8 cellular contexts compared by ENCODE assay signal in genomic region chr14:90256354-90257131, GRCh38. TPM values are rescaled to one million over a fixed set of nuclear protein-coding genes. Genes with fewer than 3 reads are reported as not detected.
DNase-seq lines count a peak whose midpoint lies in the region; ATAC-seq and TF ChIP-seq lines count a peak whose summit lies in the region.

TSS of gene PSMC1 (plus strand) at chr14:90256553. CDS start at chr14:90256598, 45 bp downstream.

- peaks cover 5% of the 10 kb centered on the region for H3K27me3 Mint-ChIP-seq in T-helper 2 cell treated with Interferon-gamma antibody and Interleukin-4, amounts not matched to agents 5 μg/mL and 100 μg/mL, for 36 hours (ENCODE audit: low read depth)

- H3K36me3 ChIP-seq in ascending aorta (peaks cover 18 to 27% of the 10 kb centered on the region in 2 donors), hepatocyte (replicated peaks; ENCODE audit: insufficient read depth, low read depth) (no peaks in the 10 kb centered on the region)

- H3K79me2 ChIP-seq in hepatocyte = peaks cover 40% of the 10 kb centered on the region

- H3K4me3 Mint-ChIP-seq in T-helper 2 cell treated with Interferon-gamma antibody and Interleukin-4, amounts not matched to agents 5 μg/mL and 100 μg/mL, for 36 hours = peak within 1 kb of the TSS; percentile 99

- DNase-seq in NCI-H1930 (lab: John Stamatoyannopoulos, UW) (peak; percentile 70 to 89), ascending aorta (ENCODE audit: low spot score in 2 of 2) (peak; percentile 63 to 95), hepatocyte (ENCODE audit: low spot score) (peak; percentile 94), renal cortical epithelial cell (ENCODE audit: low read depth) (peak; percentile 89), cortex of kidney (lab: John Stamatoyannopoulos, UW) (no peak)
- peak; percentile 90 for DNase-seq in T-helper 2 cell treated with Interferon-gamma antibody and Interleukin-4, amounts not matched to agents 5 μg/mL and 100 μg/mL, for 36 hours (ENCODE audit: low spot score)

- peaks cover 36% of the 10 kb centered on the region for H3K36me3 Mint-ChIP-seq in T-helper 2 cell treated with Interferon-gamma antibody and Interleukin-4, amounts not matched to agents 5 μg/mL and 100 μg/mL, for 36 hours (ENCODE audit: low read depth)

- H3K27me3 ChIP-seq in ascending aorta (no peaks in the 10 kb centered on the region), hepatocyte (peaks cover 8% of the 10 kb centered on the region)

- peak within 1 kb of the TSS; percentile 94 for H3K27ac Mint-ChIP-seq in T-helper 2 cell treated with Interferon-gamma antibody and Interleukin-4, amounts not matched to agents 5 μg/mL and 100 μg/mL, for 36 hours

- H3K4me1 Mint-ChIP-seq in T-helper 2 cell treated with Interferon-gamma antibody and Interleukin-4, amounts not matched to agents 5 μg/mL and 100 μg/mL, for 36 hours (ENCODE audit: low read depth) = peaks cover 20% of the 10 kb centered on the region

- H3K4me3 ChIP-seq in ascending aorta = peak within 1 kb of the TSS; percentile 92 to 99
- H3K4me3 ChIP-seq in hepatocyte = peak within 1 kb of the TSS; percentile 51

- WGBS in hepatocyte (ENCODE audit: low lambda C conversion rate, missing lambda C conversion rate) = under 1% methylated on average over 55 of the region's 55 CpGs

- peaks cover 0 to 4% of the 10 kb centered on the region in 2 donors for H3K4me1 ChIP-seq in ascending aorta
- H3K4me1 ChIP-seq in hepatocyte (ENCODE audit: insufficient read depth) = peaks cover 7% of the 10 kb centered on the region

- H3K27ac ChIP-seq in ascending aorta (peak within 1 kb of the TSS; percentile 90 to 93), hepatocyte (peak within 1 kb of the TSS; percentile 72)

- TF ChIP-seq CTCF in ascending aorta (IDR thresholded peaks at IDR 0.05) (peak in 1 of 3 experiments; percentile 2), hepatocyte (IDR thresholded peaks at IDR 0.05; ENCODE audit: poor library complexity) (no peak)

- H4K20me1 ChIP-seq in hepatocyte (ENCODE audit: insufficient read depth, poor library complexity, severe bottlenecking) = peaks cover 12% of the 10 kb centered on the region

- peak within 1 kb of the TSS; percentile 93 for H3K4me2 ChIP-seq in hepatocyte

- intact Hi-C loops in ascending aorta (cut with DNase I) = loop anchor here (2.0 to 10.0 kb wide), 5 partner anchors 46 to 1702 kb away; partner anchors contain the start of genes EFCAB11, PTPN21, RPS6KA5 and TDP1

- ATAC-seq in GM18502 (IDR thresholded peaks at IDR 0.05; ENCODE audit: poor library complexity, unreplicated experiment) (peak; percentile 95), HG02970 (IDR thresholded peaks at IDR 0.05; ENCODE audit: low FRiP score, unreplicated experiment) (peak; percentile 92)

- peak within 1 kb of the TSS; percentile 80 for H2AFZ ChIP-seq in hepatocyte

- H3K9me2 ChIP-seq in hepatocyte (replicated peaks; ENCODE audit: insufficient read depth) = no peaks in the 10 kb centered on the region

- H3K9me3 Mint-ChIP-seq in T-helper 2 cell treated with Interferon-gamma antibody and Interleukin-4, amounts not matched to agents 5 μg/mL and 100 μg/mL, for 36 hours = peaks cover 4% of the 10 kb centered on the region

- H3K9me3 ChIP-seq in ascending aorta (no peaks in the 10 kb centered on the region), hepatocyte (ENCODE audit: low read depth) (no peaks in the 10 kb centered on the region)

RNA-seq across cellular contexts. Expression of gene PSMC1, which starts in this region (rescaled TPM):
- 93.2 TPM for total RNA-seq in ascending aorta
- total RNA-seq in hepatocyte = 148 and 171 TPM in 2 replicates
- polyA plus RNA-seq in hepatocyte = 144 and 163 TPM in 2 replicates
- 168 and 180 TPM in 2 replicates for total RNA-seq in renal cortical epithelial cell
